ENCODE assay signal across 8 cellular contexts in the genomic region with DNA sequence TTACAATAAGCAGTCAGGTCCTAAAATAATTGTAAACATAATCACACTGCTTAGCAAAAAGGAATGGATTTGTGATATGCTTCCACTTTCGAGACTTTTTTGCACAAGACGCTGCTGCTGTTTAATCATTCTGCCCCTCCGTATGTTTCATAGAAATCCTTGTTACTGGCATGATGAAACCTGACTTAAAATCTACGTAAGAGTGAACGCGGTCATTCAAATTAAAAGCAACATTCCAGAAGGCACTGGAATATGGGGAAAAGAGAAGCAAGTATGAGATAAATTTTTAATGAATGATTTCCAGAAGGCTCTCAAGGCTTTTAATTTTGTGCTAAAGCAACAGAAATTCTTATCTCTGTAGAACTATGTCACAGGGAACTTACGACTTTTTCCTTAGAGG. TPM values are rescaled to one million over a fixed set of nuclear protein-coding genes. Genes with fewer than 3 reads are reported as not detected.
A peak's percentile ranks its signal among the peaks of the same experiment; 100 is the strongest.
DNase-seq lines count a peak whose midpoint lies in the region; ATAC-seq, FAIRE-seq and TF ChIP-seq lines count a peak whose summit lies in the region.

No MANE protein-coding gene starts in this region.

- H3K4me1 ChIP-seq in cardiac muscle cell (ENCODE audit: low read depth) (peaks cover 10% of the 10 kb centered on the region), ascending aorta (peaks cover 0 to 4% of the 10 kb centered on the region in 2 donors), HepG2 (ENCODE audit: insufficient read depth, low read length) (peaks cover 59% of the 10 kb centered on the region), upper lobe of left lung (peaks cover 14 to 26% (median 24%) of the 10 kb centered on the region in 4 donors)

- H3K27ac ChIP-seq in cardiac muscle cell (peak overlapping the region; percentile 95), ascending aorta (peak overlapping the region; percentile 82 to 94), HepG2 (ENCODE audit: extremely low read length, insufficient read depth, low read length) (peak overlapping the region; percentile 96), upper lobe of left lung (peak overlapping the region in 3 of 4 donors; percentile 91 to 96 (median 94))

- no peak for FAIRE-seq in HepG2 (lab: Jason Lieb, UNC)

- H2AFZ ChIP-seq in HepG2 (ENCODE audit: low read length) = no peak overlapping the region

- H3K9me3 ChIP-seq in cardiac muscle cell (ENCODE audit: low read depth) = no peaks in the 10 kb centered on the region
- H3K9me3 ChIP-seq in ascending aorta = no peaks in the 10 kb centered on the region
- H3K9me3 ChIP-seq in HepG2 (ENCODE audit: low read length) = no peaks in the 10 kb centered on the region
- H3K9me3 ChIP-seq in upper lobe of left lung = no peaks in the 10 kb centered on the region

- peak overlapping the region; percentile 81 for H3K4me2 ChIP-seq in HepG2 (ENCODE audit: low read depth, low read length)

- DNase-seq in cardiac muscle cell (ENCODE audit: low read depth in 1 of 2, low spot score in 1 of 2) = peak in 1 of 2 donors; percentile 67
- no peak for DNase-seq in left cardiac atrium
- no peak for DNase-seq in ascending aorta (ENCODE audit: low spot score in 2 of 2)
- DNase-seq in HepG2 (ENCODE audit: low spot score) = no peak
- DNase-seq in upper lobe of left lung = no peak
- no peak for DNase-seq in GM19238 (ENCODE audit: insufficient read length, low spot score)
- no peak for DNase-seq in SK-N-DZ (ENCODE audit: low spot score)

- TF ChIP-seq EP300 in HepG2 (IDR thresholded peaks at IDR 0.05; ENCODE audit: low read depth in 2 of 2, low read length in 2 of 2) (no peak), HepG2 (CRISPR knock-in tag; IDR thresholded peaks at IDR 0.05; ENCODE audit: borderline replicate concordance) (no peak), upper lobe of left lung (IDR thresholded peaks at IDR 0.05) (no peak)

- no peak for TF ChIP-seq RAD21 in HepG2 (CRISPR knock-in tag; IDR thresholded peaks at IDR 0.05)

- no peak for ATAC-seq in left cardiac atrium
- ATAC-seq in HepG2 = no peak
- ATAC-seq in upper lobe of left lung (ENCODE audit: low FRiP score in 2 of 2) = no peak
- no peak for ATAC-seq in GM21529 (IDR thresholded peaks at IDR 0.05; ENCODE audit: unreplicated experiment)

- 7% methylated on average over 7 of the region's 7 CpGs for WGBS in HepG2 (ENCODE audit: low lambda C conversion rate)
- WGBS in upper lobe of left lung, 2 donors = 60 to 72% methylated on average over 7 of the region's 7 CpGs

- peak overlapping the region; percentile 95 for H3K9ac ChIP-seq in HepG2 (ENCODE audit: insufficient read depth, low read depth, low read length)

- TF ChIP-seq CTCF in cardiac muscle cell (IDR thresholded peaks at IDR 0.05; ENCODE audit: low read depth, low read length) = no peak
- no peak for TF ChIP-seq CTCF in ascending aorta (IDR thresholded peaks at IDR 0.05)
- no peak for TF ChIP-seq CTCF in HepG2 (CRISPR knock-in tag; IDR thresholded peaks at IDR 0.05)
- no peak for TF ChIP-seq CTCF in upper lobe of left lung (IDR thresholded peaks at IDR 0.05)

- no TSS peak for BruUV-seq in HepG2 (replicated peaks; lab: Mats Ljungman, UMichigan)

- TF ChIP-seq POLR2A in HepG2 (IDR thresholded peaks at IDR 0.05; ENCODE audit: insufficient read depth in 1 of 2, low read depth in 2 of 2, low read length in 2 of 2) = no peak
- TF ChIP-seq POLR2A in upper lobe of left lung (IDR thresholded peaks at IDR 0.05) = no peak

- no peaks in the 10 kb centered on the region for H3K36me3 ChIP-seq in cardiac muscle cell
- H3K36me3 ChIP-seq in ascending aorta = no peaks in the 10 kb centered on the region
- H3K36me3 ChIP-seq in HepG2 (replicated peaks in 1 of 2; ENCODE audit: control insufficient read depth in 1 of 2, insufficient read depth in 2 of 2, low read length in 2 of 2) = peaks cover 0 to 11% of the 10 kb centered on the region in 2 experiments; a peak in 1 of 5 replicates
- no peaks in the 10 kb centered on the region for H3K36me3 ChIP-seq in upper lobe of left lung

- intact Hi-C loops in left cardiac atrium (cut with DNase I) = no loop called here
- intact Hi-C loops in ascending aorta (cut with DNase I) = no loop called here
- intact Hi-C loops in HepG2 (cut with micrococcal nuclease; ENCODE audit: unreplicated experiment) = loop anchor here (2.0 to 5.0 kb wide), 2 partner anchors 43 to 47 kb away; a partner anchor contains a TSS

- H4K20me1 ChIP-seq in HepG2 (ENCODE audit: insufficient read depth, low read length) = peaks cover 14% of the 10 kb centered on the region

- in situ Hi-C loops in HepG2 (cut with HindIII; ENCODE audit: extremely low pct_ligation_motif_present, low pct_unique_long_range_greater_than_20kb) = no loop called here

- CTCF ChIA-PET in HepG2 (lab: Yijun Ruan, JAX; ENCODE audit: low intra/inter-chr PET ratio, low total read pairs) = no interaction called here

- H3K27me3 ChIP-seq in cardiac muscle cell = no peaks in the 10 kb centered on the region
- no peaks in the 10 kb centered on the region for H3K27me3 ChIP-seq in ascending aorta
- H3K27me3 ChIP-seq in HepG2 (ENCODE audit: control insufficient read depth in 1 of 2, insufficient read depth in 2 of 2, low read length in 2 of 2) = no peaks in the 10 kb centered on the region; a peak in 1 of 5 replicates
- H3K27me3 ChIP-seq in upper lobe of left lung = no peaks in the 10 kb centered on the region

- H3K4me3 ChIP-seq in cardiac muscle cell (peak overlapping the region; percentile 69), ascending aorta (peak overlapping the region; percentile 66 to 82), HepG2 (replicated peaks in 1 of 3; ENCODE audit: insufficient read depth in 1 of 3, low read depth in 2 of 3, low read length in 3 of 3) (peak overlapping the region; percentile 82 to 87 (median 86)), upper lobe of left lung (peak overlapping the region in 3 of 4 donors; percentile 80 to 89 (median 85))

- H3K79me2 ChIP-seq in HepG2 (ENCODE audit: insufficient read depth, low read length) = peaks cover 57% of the 10 kb centered on the region

- POLR2A ChIA-PET in HepG2 (lab: Yijun Ruan, JAX) = interaction anchor here (0.9 to 1.7 kb wide), 6 partner anchors 15 to 73 kb away, joined by 3 to 4 read pairs (median 3); a partner anchor contains a TSS

RNA-seq across cellular contexts. Expression of a gene that starts 1.1 kb away (rescaled TPM):
- 87.3 and 128 TPM in 2 replicates for total RNA-seq in cardiac muscle cell
- polyA plus RNA-seq in cardiac muscle cell = 87.2 and 106 TPM in 2 replicates
- 10 to 100 TPM; 89.5 to 93.4 TPM for total RNA-seq in left cardiac atrium
- 173 TPM for total RNA-seq in ascending aorta
- total RNA-seq in HepG2 (2016; rRNA removed; fragmentation: Illumina TruSeq; extraction: Trizol) = 141 and 166 TPM in 2 replicates
- total RNA-seq in HepG2 (2016; cell fraction: cytosol; rRNA removed; fragmentation: Illumina TruSeq; extraction: Trizol; ENCODE audit: low read depth) = 78.4 and 95.3 TPM in 2 replicates
- total RNA-seq in HepG2 (2016; cell fraction: insoluble cytoplasmic fraction; rRNA removed; fragmentation: Illumina TruSeq; extraction: Trizol) = 150 and 169 TPM in 2 replicates
- 182 and 203 TPM in 2 replicates for total RNA-seq in HepG2 (2016; cell fraction: membrane; rRNA removed; fragmentation: Illumina TruSeq; extraction: Trizol)
- total RNA-seq in HepG2 (2016; cell fraction: nucleus; rRNA removed; fragmentation: Illumina TruSeq; extraction: Trizol) = 107 and 124 TPM in 2 replicates
- polyA plus RNA-seq in HepG2 (2011; rRNA removed) = 335 and 421 TPM in 2 replicates
- 589 and 760 TPM in 2 replicates for polyA plus RNA-seq in HepG2 (2011; cell fraction: cytosol; rRNA removed)
- polyA plus RNA-seq in HepG2 (2011; cell fraction: nucleus; rRNA removed) = 90.4 and 93.4 TPM in 2 replicates
- polyA plus RNA-seq in HepG2 (2012) = 212 and 227 TPM in 2 replicates
- polyA plus RNA-seq in HepG2 (2016; cell fraction: cytosol; fragmentation: Illumina TruSeq; extraction: Trizol; ENCODE audit: low read depth) = 124 and 138 TPM in 2 replicates
- 185 and 205 TPM in 2 replicates for polyA plus RNA-seq in HepG2 (2016; cell fraction: insoluble cytoplasmic fraction; fragmentation: Illumina TruSeq; extraction: Trizol; ENCODE audit: low read depth)
- 220 and 225 TPM in 2 replicates for polyA plus RNA-seq in HepG2 (2016; cell fraction: membrane; fragmentation: Illumina TruSeq; extraction: Trizol; ENCODE audit: low read depth)
- polyA plus RNA-seq in HepG2 (2016; cell fraction: nucleus; fragmentation: Illumina TruSeq; extraction: Trizol; ENCODE audit: insufficient read depth, low read depth) = 245 and 260 TPM in 2 replicates
- 581 and 762 TPM in 2 replicates for polyA minus RNA-seq in HepG2 (2011; rRNA and poly(A)+ RNA removed; ENCODE audit: low replicate concordance)
- 203 and 246 TPM in 2 replicates for polyA minus RNA-seq in HepG2 (2011; cell fraction: cytosol; rRNA and poly(A)+ RNA removed)
- 54.2 and 93.9 TPM in 2 replicates for polyA minus RNA-seq in HepG2 (2011; cell fraction: nucleus; rRNA and poly(A)+ RNA removed)
- total RNA-seq in upper lobe of left lung = 100 to 1,000 TPM in 1 of 6 donors, 10 to 100 TPM in 5; 37.7 to 105 (median 57.9) TPM
- 61.3 and 87.0 TPM in 2 replicates for polyA plus RNA-seq in SK-N-DZ (2014; cell fraction: cytosol; rRNA removed)
- polyA plus RNA-seq in SK-N-DZ (2014; cell fraction: nucleus; rRNA removed) = 44.8 and 57.5 TPM in 2 replicates

RNA-seq across cellular contexts. Expression of a gene that starts 43.2 kb away (rescaled TPM):
- total RNA-seq in cardiac muscle cell (13.9 and 43.9 TPM in 2 replicates), left cardiac atrium (1 to 10 TPM; 6.9 to 7.9 TPM), ascending aorta (not detected), HepG2 (2016; rRNA removed; fragmentation: Illumina TruSeq; extraction: Trizol) (88.9 and 111 TPM in 2 replicates), upper lobe of left lung (1 to 10 TPM in 4 of 6 donors, not detected in 2; 1.7 to 3.6 (median 3.1) TPM)
- polyA plus RNA-seq in cardiac muscle cell (19.6 and 128 TPM in 2 replicates), HepG2 (2011; rRNA removed) (35.6 and 63.0 TPM in 2 replicates)
- 99.7 and 101 TPM in 2 replicates for total RNA-seq in HepG2 (2016; cell fraction: cytosol; rRNA removed; fragmentation: Illumina TruSeq; extraction: Trizol; ENCODE audit: low read depth)
- 85.6 and 114 TPM in 2 replicates for total RNA-seq in HepG2 (2016; cell fraction: insoluble cytoplasmic fraction; rRNA removed; fragmentation: Illumina TruSeq; extraction: Trizol)
- 103 and 105 TPM in 2 replicates for total RNA-seq in HepG2 (2016; cell fraction: membrane; rRNA removed; fragmentation: Illumina TruSeq; extraction: Trizol)
- total RNA-seq in HepG2 (2016; cell fraction: nucleus; rRNA removed; fragmentation: Illumina TruSeq; extraction: Trizol) = 34.4 and 36.0 TPM in 2 replicates
- 33.8 and 36.3 TPM in 2 replicates for polyA plus RNA-seq in HepG2 (2011; cell fraction: cytosol; rRNA removed)
- 11.3 and 11.6 TPM in 2 replicates for polyA plus RNA-seq in HepG2 (2011; cell fraction: nucleus; rRNA removed)
- polyA plus RNA-seq in HepG2 (2012) = 20.0 and 47.4 TPM in 2 replicates
- polyA plus RNA-seq in HepG2 (2016; cell fraction: cytosol; fragmentation: Illumina TruSeq; extraction: Trizol; ENCODE audit: low read depth) = 161 and 180 TPM in 2 replicates
- 126 and 133 TPM in 2 replicates for polyA plus RNA-seq in HepG2 (2016; cell fraction: insoluble cytoplasmic fraction; fragmentation: Illumina TruSeq; extraction: Trizol; ENCODE audit: low read depth)
- polyA plus RNA-seq in HepG2 (2016; cell fraction: membrane; fragmentation: Illumina TruSeq; extraction: Trizol; ENCODE audit: low read depth) = 133 and 134 TPM in 2 replicates
- 52.0 and 52.9 TPM in 2 replicates for polyA plus RNA-seq in HepG2 (2016; cell fraction: nucleus; fragmentation: Illumina TruSeq; extraction: Trizol; ENCODE audit: insufficient read depth, low read depth)
- polyA minus RNA-seq in HepG2 (2011; rRNA and poly(A)+ RNA removed; ENCODE audit: low replicate concordance) = 13.8 and 27.5 TPM in 2 replicates
- 8.9 and 13.9 TPM in 2 replicates for polyA minus RNA-seq in HepG2 (2011; cell fraction: cytosol; rRNA and poly(A)+ RNA removed)
- polyA minus RNA-seq in HepG2 (2011; cell fraction: nucleus; rRNA and poly(A)+ RNA removed) = 10.0 and 15.7 TPM in 2 replicates
- polyA plus RNA-seq in SK-N-DZ (2014; cell fraction: cytosol; rRNA removed) = 62.7 and 103 TPM in 2 replicates
- 47.5 and 51.6 TPM in 2 replicates for polyA plus RNA-seq in SK-N-DZ (2014; cell fraction: nucleus; rRNA removed)

RNA-seq across cellular contexts. Expression of a gene that starts 48.7 kb away (rescaled TPM):
- total RNA-seq in cardiac muscle cell = 26.7 and 60.3 TPM in 2 replicates
- polyA plus RNA-seq in cardiac muscle cell = 38.1 and 45.0 TPM in 2 replicates
- total RNA-seq in left cardiac atrium = 10 to 100 TPM; 31.3 to 32.7 TPM
- total RNA-seq in ascending aorta = 27.5 TPM
- 68.2 and 103 TPM in 2 replicates for total RNA-seq in HepG2 (2016; rRNA removed; fragmentation: Illumina TruSeq; extraction: Trizol)
- 10.0 and 15.2 TPM in 2 replicates for total RNA-seq in HepG2 (2016; cell fraction: cytosol; rRNA removed; fragmentation: Illumina TruSeq; extraction: Trizol; ENCODE audit: low read depth)
- total RNA-seq in HepG2 (2016; cell fraction: insoluble cytoplasmic fraction; rRNA removed; fragmentation: Illumina TruSeq; extraction: Trizol) = 70.0 and 128 TPM in 2 replicates
- total RNA-seq in HepG2 (2016; cell fraction: membrane; rRNA removed; fragmentation: Illumina TruSeq; extraction: Trizol) = 24.3 and 26.6 TPM in 2 replicates
- 60.5 and 62.1 TPM in 2 replicates for total RNA-seq in HepG2 (2016; cell fraction: nucleus; rRNA removed; fragmentation: Illumina TruSeq; extraction: Trizol)
- polyA plus RNA-seq in HepG2 (2011; rRNA removed) = 12.9 and 17.3 TPM in 2 replicates
- polyA plus RNA-seq in HepG2 (2011; cell fraction: cytosol; rRNA removed) = 4.5 and 9.6 TPM in 2 replicates
- 8.7 and 12.8 TPM in 2 replicates for polyA plus RNA-seq in HepG2 (2011; cell fraction: nucleus; rRNA removed)
- polyA plus RNA-seq in HepG2 (2012) = 18.0 and 30.6 TPM in 2 replicates
- polyA plus RNA-seq in HepG2 (2016; cell fraction: cytosol; fragmentation: Illumina TruSeq; extraction: Trizol; ENCODE audit: low read depth) = 3.3 and 4.3 TPM in 2 replicates
- polyA plus RNA-seq in HepG2 (2016; cell fraction: insoluble cytoplasmic fraction; fragmentation: Illumina TruSeq; extraction: Trizol; ENCODE audit: low read depth) = 66.5 and 76.4 TPM in 2 replicates
- polyA plus RNA-seq in HepG2 (2016; cell fraction: membrane; fragmentation: Illumina TruSeq; extraction: Trizol; ENCODE audit: low read depth) = 14.4 and 17.7 TPM in 2 replicates
- 48.5 and 55.3 TPM in 2 replicates for polyA plus RNA-seq in HepG2 (2016; cell fraction: nucleus; fragmentation: Illumina TruSeq; extraction: Trizol; ENCODE audit: insufficient read depth, low read depth)
- 7.9 and 9.8 TPM in 2 replicates for polyA minus RNA-seq in HepG2 (2011; rRNA and poly(A)+ RNA removed; ENCODE audit: low replicate concordance)
- polyA minus RNA-seq in HepG2 (2011; cell fraction: cytosol; rRNA and poly(A)+ RNA removed) = 9.7 and 12.5 TPM in 2 replicates
- 54.5 and 62.3 TPM in 2 replicates for polyA minus RNA-seq in HepG2 (2011; cell fraction: nucleus; rRNA and poly(A)+ RNA removed)
- total RNA-seq in upper lobe of left lung = 10 to 100 TPM; 18.0 to 72.4 (median 43.9) TPM
- polyA plus RNA-seq in SK-N-DZ (2014; cell fraction: cytosol; rRNA removed) = 59.8 and 77.5 TPM in 2 replicates
- polyA plus RNA-seq in SK-N-DZ (2014; cell fraction: nucleus; rRNA removed) = 34.4 and 37.6 TPM in 2 replicates
